10 cellular contexts compared by ENCODE assay signal in genomic region chr11:44575288-44575672, GRCh38. TPM values are rescaled to one million over a fixed set of nuclear protein-coding genes. Genes with fewer than 3 reads are reported as not detected.
DNase-seq lines count a peak whose midpoint lies in the region; ATAC-seq and TF ChIP-seq lines count a peak whose summit lies in the region.
"Had no signal": no experiment of that assay in that cellular context is flagged by ENCODE, and none has a peak within 500 bp of the region (broad histone marks: within the 10 kb centered on the region; RNA-seq: fewer than 3 reads in every experiment).

No MANE protein-coding gene starts in this region.

- H3K4me3 Mint-ChIP-seq in central memory CD8-positive, alpha-beta T cell: peak overlapping the region; percentile 59

- no peaks in the 10 kb centered on the region for H3K27me3 ChIP-seq in PC-3 (ENCODE audit: low read length)
- H3K27me3 ChIP-seq in testis: no peaks in the 10 kb centered on the region

- H3K27ac Mint-ChIP-seq in central memory CD8-positive, alpha-beta T cell (ENCODE audit: low read depth): peak overlapping the region; percentile 77

- peaks cover 83% of the 10 kb centered on the region for H3K4me1 Mint-ChIP-seq in central memory CD8-positive, alpha-beta T cell

- H3K79me2 ChIP-seq in PC-3 (ENCODE audit: low read length): no peaks in the 10 kb centered on the region

- TF ChIP-seq CTCF in PC-3 (conservative IDR thresholded peaks at IDR 0.05; ENCODE audit: low read depth, low read length): no peak
- no peak for TF ChIP-seq CTCF in testis (IDR thresholded peaks at IDR 0.05)
- TF ChIP-seq CTCF in GM10266 (IDR thresholded peaks at IDR 0.05; ENCODE audit: control insufficient read depth, insufficient read depth, low read depth, missing control alignments): no peak

- H3K36me3 ChIP-seq in PC-3 (ENCODE audit: low read depth, low read length) (no peaks in the 10 kb centered on the region), testis (ENCODE audit: low read depth, missing control alignments) (no peaks in the 10 kb centered on the region)

- no peak overlapping the region for H2AFZ ChIP-seq in PC-3 (ENCODE audit: low read length)

- CTCF ChIA-PET in PC-3 (lab: Charles Lee): no interaction called here

- no peaks in the 10 kb centered on the region for H3F3A ChIP-seq in PC-3 (ENCODE audit: low read length, unreplicated experiment)

- H3K9me3 ChIP-seq in PC-3 (ENCODE audit: low read length): no peaks in the 10 kb centered on the region
- no peaks in the 10 kb centered on the region for H3K9me3 ChIP-seq in testis

- intact Hi-C loops in PC-3 (cut with micrococcal nuclease): no loop called here
- intact Hi-C loops in testis (cut with DNase I; ENCODE audit: low total_unique reads): no loop called here
- intact Hi-C loops in posterior vena cava (cut with DNase I): no loop called here

- DNase-seq in PC-3: no peak
- no peak for DNase-seq in central memory CD8-positive, alpha-beta T cell (ENCODE audit: low spot score in 2 of 2)
- peak; percentile 63 for DNase-seq in stimulated activated CD4-positive, alpha-beta T cell treated with anti-CD3 and anti-CD28 coated beads, Interleukin-4, amount 100 ng/mL, for 1 hour
- DNase-seq in testis: no peak
- no peak for DNase-seq in GM10266 (ENCODE audit: extremely low spot score)
- no peak for DNase-seq in posterior vena cava (ENCODE audit: low spot score)
- no peak for DNase-seq in GDM1 (lab: John Stamatoyannopoulos, UW)
- DNase-seq: activated gamma-delta T cell, NCI-H1694 treated with DMSO at 0.1 percent for 48 hours had no signal

- WGBS in testis, 2 donors: 83 to 100% methylated on average over 2 of the region's 2 CpGs

- H4K20me1 ChIP-seq in PC-3 (ENCODE audit: low read length): no peaks in the 10 kb centered on the region

- TF ChIP-seq POLR2A in testis (IDR thresholded peaks at IDR 0.05): no peak

- H3K36me3 Mint-ChIP-seq in central memory CD8-positive, alpha-beta T cell (ENCODE audit: insufficient read depth): peaks cover 4% of the 10 kb centered on the region

- no peak overlapping the region for H3K4me2 ChIP-seq in PC-3 (ENCODE audit: low read length)

- 0 out of 2 replicates have a peak overlapping the region, but pooled peaks have one; percentile 2 for H3K27ac ChIP-seq in PC-3 (ENCODE audit: low read length)
- H3K27ac ChIP-seq in testis: no peak overlapping the region

- H3K4me1 ChIP-seq in PC-3 (ENCODE audit: insufficient read depth, low read length): peaks cover 8% of the 10 kb centered on the region; the same call in 1 of the 2 replicates
- H3K4me1 ChIP-seq in testis: no peaks in the 10 kb centered on the region

- H3K9ac ChIP-seq in PC-3 (ENCODE audit: low read length): no peak overlapping the region

- no peaks in the 10 kb centered on the region for H3K9me2 ChIP-seq in PC-3 (replicated peaks; ENCODE audit: low read length)

- H3K27me3 Mint-ChIP-seq in central memory CD8-positive, alpha-beta T cell: no peaks in the 10 kb centered on the region

- ATAC-seq in GM18870 (IDR thresholded peaks at IDR 0.05; ENCODE audit: unreplicated experiment): peak; percentile 15
- no peak for ATAC-seq in PC-3
- ATAC-seq in central memory CD8-positive, alpha-beta T cell (replicated peaks; ENCODE audit: extremely low read depth, poor library complexity, severe bottlenecking): no peak

- POLR2A ChIA-PET in PC-3 (lab: Charles Lee; ENCODE audit: unreplicated experiment): no interaction called here

- BruUV-seq in PC-3 (replicated peaks; lab: Mats Ljungman, UMichigan): no TSS peak

- no peaks in the 10 kb centered on the region for H3K9me3 Mint-ChIP-seq in central memory CD8-positive, alpha-beta T cell

- H3K4me3 ChIP-seq in PC-3 (ENCODE audit: low read length) (no peak overlapping the region), testis (no peak overlapping the region)

RNA-seq across cellular contexts. Expression of gene CD82, which starts 9.8 kb away (rescaled TPM):
- 4.3 and 5.0 TPM in 2 replicates for total RNA-seq in PC-3 (2014; rRNA removed)
- total RNA-seq in testis: 10 to 100 TPM in 1 of 2 donors, 1 to 10 TPM in 1; 5.0 to 13.0 TPM
- 13.7 TPM for polyA plus RNA-seq in testis (ENCODE audit: insufficient read depth, low read depth, low replicate concordance)
- 10 to 100 TPM; 26.8 to 28.6 TPM for total RNA-seq in posterior vena cava
